In genomic region chr12:121769831-121770301, GRCh38 we compare ENCODE assay signal across 17 cellular contexts. TPM values are rescaled to one million over a fixed set of nuclear protein-coding genes. Genes with fewer than 3 reads are reported as not detected.
DNase-seq lines count a peak whose midpoint lies in the region; ATAC-seq and TF ChIP-seq lines count a peak whose summit lies in the region.
"Had no signal": no experiment of that assay in that cellular context is flagged by ENCODE, and none has a peak within 500 bp of the region (broad histone marks: within the 10 kb centered on the region; RNA-seq: fewer than 3 reads in every experiment).

No MANE protein-coding gene starts in this region.

- CTCF ChIA-PET in CD4-positive, alpha-beta T cell (lab: Charles Lee): interaction anchor here (1.9 kb wide), 1 partner anchor 25 kb away, joined by 9 read pairs; the partner anchor contains the start of gene RHOF
- CTCF ChIA-PET in HEK293T (lab: Yijun Ruan, JAX): no interaction called here

- no peaks in the 10 kb centered on the region for H3K9me3 ChIP-seq in CD4-positive, alpha-beta T cell (ENCODE audit: control insufficient read depth, low read length)
- H3K9me3 ChIP-seq: spleen had no signal

- H3K27me3 ChIP-seq in CD4-positive, alpha-beta T cell (ENCODE audit: control insufficient read depth, insufficient read depth, low read length): no peaks in the 10 kb centered on the region
- H3K27me3 ChIP-seq: spleen had no signal

- H3K9me3 Mint-ChIP-seq in CD4-positive, alpha-beta T cell: no peaks in the 10 kb centered on the region
- H3K9me3 Mint-ChIP-seq: activated naive CD4-positive, alpha-beta T cell treated with anti-CD3 and anti-CD28 coated beads, Interleukin-2, amount 50 U/mL, for 24 hours; naive thymus-derived CD4-positive, alpha-beta T cell had no signal

- no peaks in the 10 kb centered on the region for H3K27me3 Mint-ChIP-seq in CD4-positive, alpha-beta T cell
- H3K27me3 Mint-ChIP-seq: activated naive CD4-positive, alpha-beta T cell treated with anti-CD3 and anti-CD28 coated beads, Interleukin-2, amount 50 U/mL, for 24 hours; naive thymus-derived CD4-positive, alpha-beta T cell had no signal

- peaks cover 9% of the 10 kb centered on the region for H3K4me1 Mint-ChIP-seq in CD4-positive, alpha-beta T cell (ENCODE audit: low read depth)

- POLR2A ChIA-PET in CD4-positive, alpha-beta T cell (lab: Charles Lee): no interaction called here
- POLR2A ChIA-PET in HEK293T (lab: Yijun Ruan, JAX): no interaction called here

- H3K27ac ChIP-seq in CD4-positive, alpha-beta T cell (ENCODE audit: low read depth, low read length): no peak overlapping the region
- H3K27ac ChIP-seq: HL-60, KMS-11, spleen had no signal

- no peak for ATAC-seq in CD4-positive, alpha-beta T cell (ENCODE audit: poor library complexity)
- ATAC-seq in left colon (peak; percentile 86), HG03108 (IDR thresholded peaks at IDR 0.05; ENCODE audit: unreplicated experiment) (no peak)
- ATAC-seq: naive thymus-derived CD4-positive, alpha-beta T cell; stimulated activated naive CD8-positive, alpha-beta T cell treated with anti-CD3 and anti-CD28 coated beads, Interleukin-15, Interleukin-2, amounts not matched to agents 100 U/mL and 50 U/mL, for 24 hours had no signal

- peak overlapping the region; percentile 17 for H3K27ac Mint-ChIP-seq in CD4-positive, alpha-beta T cell
- H3K27ac Mint-ChIP-seq: activated naive CD4-positive, alpha-beta T cell treated with anti-CD3 and anti-CD28 coated beads, Interleukin-2, amount 50 U/mL, for 24 hours had no signal

- intact Hi-C loops in CD4-positive, alpha-beta T cell (cut with DNase I, micrococcal nuclease): loop anchor here in 1 of 2 experiments (5.0 kb wide), 2 partner anchors 218 to 268 kb away; no protein-coding TSS in a partner anchor
- intact Hi-C loops in left colon (cut with DNase I, micrococcal nuclease): loop anchor here in 1 of 2 donors (5.0 kb wide), 1 partner anchor 73 kb away; no protein-coding TSS in a partner anchor

- no peak for TF ChIP-seq CTCF in CD4-positive, alpha-beta T cell (IDR thresholded peaks at IDR 0.05)

- no peak overlapping the region for H3K4me3 Mint-ChIP-seq in CD4-positive, alpha-beta T cell
- H3K4me3 Mint-ChIP-seq: activated naive CD4-positive, alpha-beta T cell treated with anti-CD3 and anti-CD28 coated beads, Interleukin-2, amount 50 U/mL, for 24 hours; naive thymus-derived CD4-positive, alpha-beta T cell had no signal

- H3K36me3 Mint-ChIP-seq in CD4-positive, alpha-beta T cell (ENCODE audit: low read depth): no peaks in the 10 kb centered on the region
- H3K36me3 Mint-ChIP-seq: activated naive CD4-positive, alpha-beta T cell treated with anti-CD3 and anti-CD28 coated beads, Interleukin-2, amount 50 U/mL, for 24 hours; naive thymus-derived CD4-positive, alpha-beta T cell had no signal

- DNase-seq in CD4-positive, alpha-beta T cell: no peak
- DNase-seq in MV-4-11 (lab: John Stamatoyannopoulos, UW) (peak; percentile 80), amniotic epithelial cell (ENCODE audit: low read depth) (peak; percentile 23), left colon (peak in 1 of 2 donors; percentile 58), HEK293T (ENCODE audit: extremely low spot score) (no peak), NCI-H524 (lab: John Stamatoyannopoulos, UW) (no peak), AML-193 (lab: John Stamatoyannopoulos, UW) (no peak)
- DNase-seq: activated CD4-positive, CD25-positive, alpha-beta regulatory T cell treated with anti-CD3 and anti-CD28 coated beads, Interleukin-2, amount 50 U/mL, for 72 hours; naive thymus-derived CD4-positive, alpha-beta T cell; NCI-H187 treated with DMSO at 0.1 percent for 48 hours; NCI-H69; spleen; stimulated activated naive CD8-positive, alpha-beta T cell treated with anti-CD3 and anti-CD28 coated beads, Interleukin-15, Interleukin-2, amounts not matched to agents 100 U/mL and 50 U/mL, for 24 hours had no signal

TF ChIP-seq in HEK293T, 16 proteins besides CTCF, POLR2A, EP300 and RAD21:
- TF ChIP-seq SUZ12 (IDR thresholded peaks at IDR 0.05) (no peak), BHLHE40 (IDR thresholded peaks at IDR 0.05; ENCODE audit: borderline replicate concordance) (no peak), ELF4 (IDR thresholded peaks at IDR 0.05) (no peak), ZNF384 (IDR thresholded peaks at IDR 0.05) (no peak), PKNOX1 (IDR thresholded peaks at IDR 0.05) (no peak), CTBP1 (IDR thresholded peaks at IDR 0.05; ENCODE audit: borderline replicate concordance) (no peak), ARNT (IDR thresholded peaks at IDR 0.05) (no peak), FOXK2 (IDR thresholded peaks at IDR 0.05) (no peak), SP1 (IDR thresholded peaks at IDR 0.05) (no peak), FOXM1 (IDR thresholded peaks at IDR 0.05; ENCODE audit: borderline replicate concordance) (no peak), LEF1 (IDR thresholded peaks at IDR 0.05; ENCODE audit: borderline replicate concordance) (no peak), TARDBP (IDR thresholded peaks at IDR 0.05) (no peak), L3MBTL2 (conservative IDR thresholded peaks at IDR 0.05) (no peak)

RNA-seq across cellular contexts. Expression of gene RHOF, which starts 23.6 kb away (rescaled TPM):
- 100 to 1,000 TPM; 155 to 164 TPM for total RNA-seq in CD4-positive, alpha-beta T cell
- total RNA-seq in left colon: 100 to 1,000 TPM in 1 of 2 donors, 10 to 100 TPM in 1; 60.3 to 148 TPM

RNA-seq across cellular contexts. Expression of gene SETD1B, which starts 33.9 kb away (rescaled TPM):
- total RNA-seq in CD4-positive, alpha-beta T cell: 100 to 1,000 TPM; 146 to 151 TPM
- 10 to 100 TPM; 24.6 to 27.5 TPM for total RNA-seq in left colon

RNA-seq across cellular contexts. Expression of gene TMEM120B, which starts 57.3 kb away (rescaled TPM):
- total RNA-seq in CD4-positive, alpha-beta T cell: 1 to 10 TPM; 7.3 to 7.7 TPM
- total RNA-seq in left colon: 1 to 10 TPM; 4.7 to 5.8 TPM

Comparison
In these comparisons a context has a peak if more than half of its experiments do, and no peak if none do; other contexts are left out.
1. DNase-seq: peak in MV-4-11 (single experiment) and amniotic epithelial cell (single experiment); none in CD4-positive, alpha-beta T cell (0 of 10), HEK293T (single experiment), NCI-H524 (0 of 2) and AML-193 (0 of 2).
2. RNA of gene SETD1B, which starts 33.9 kb away (total RNA-seq): 146 to 151 TPM in CD4-positive, alpha-beta T cell; 24.6 to 27.5 TPM in left colon; every median in the first group is over 4 times any median in the second.